ENCODE assay signal across 8 cellular contexts in the genomic region with DNA sequence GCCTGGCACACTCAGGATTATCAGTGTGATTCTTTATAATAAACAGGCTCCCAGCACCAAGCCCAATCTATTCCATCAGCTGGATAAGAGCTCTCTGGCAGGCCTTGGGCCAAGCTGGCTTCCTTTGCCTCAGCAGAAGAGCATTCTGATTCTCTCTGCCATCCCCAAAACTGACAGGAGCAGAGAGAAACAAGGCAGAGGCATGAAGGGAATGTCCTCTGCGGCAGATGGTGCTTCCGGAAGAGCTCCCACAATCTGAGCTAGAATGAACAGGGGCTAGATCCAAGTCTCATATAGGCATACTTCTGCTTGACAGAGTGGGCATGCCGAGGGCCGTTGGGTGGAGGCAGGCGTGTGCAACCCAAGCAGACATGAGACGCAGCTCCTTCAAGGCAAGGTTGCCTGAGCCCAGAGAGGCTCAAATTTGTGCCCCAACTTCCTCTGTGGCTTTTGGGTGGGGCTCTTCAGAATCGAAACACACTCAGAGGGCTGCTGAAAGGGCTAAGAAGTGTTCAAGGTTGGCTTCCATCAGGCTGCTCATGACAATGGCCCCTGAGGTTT. TPM values are rescaled to one million over a fixed set of nuclear protein-coding genes. Genes with fewer than 3 reads are reported as not detected.
DNase-seq lines count a peak whose midpoint lies in the region; ATAC-seq, FAIRE-seq and TF ChIP-seq lines count a peak whose summit lies in the region.

No MANE protein-coding gene starts in this region.

- H3K36me3 ChIP-seq in kidney (ENCODE audit: control insufficient read depth in 1 of 2, insufficient read depth in 2 of 2, low read length in 2 of 2), result peaks cover 7 to 16% of the 10 kb centered on the region in 2 donors

- peak overlapping the region; percentile 8 to 34 for H3K27ac ChIP-seq in kidney (ENCODE audit: low read depth in 2 of 2, low read length in 2 of 2)

- peaks cover 37 to 61% of the 10 kb centered on the region in 2 donors for H3K4me1 ChIP-seq in kidney (ENCODE audit: control insufficient read depth in 1 of 2, insufficient read depth in 1 of 2, low read depth in 1 of 2, low read length in 2 of 2)

- H3K4me3 Mint-ChIP-seq in CD14-positive monocyte, result peak overlapping the region; percentile 69 to 79
- H3K4me3 Mint-ChIP-seq in activated T-cell treated with anti-CD3 and anti-CD28 coated beads, Interleukin-2, amount 50 U/mL, for 24 hours, result peak overlapping the region; percentile 71

- H3K27me3 Mint-ChIP-seq in CD14-positive monocyte (ENCODE audit: low read depth in 3 of 3), result peaks cover 0 to 2% (median 0%) of the 10 kb centered on the region in 3 donors
- no peaks in the 10 kb centered on the region for H3K27me3 Mint-ChIP-seq in activated T-cell treated with anti-CD3 and anti-CD28 coated beads, Interleukin-2, amount 50 U/mL, for 24 hours

- no peak overlapping the region for H3K4me3 ChIP-seq in Jurkat, Clone E6-1 (ENCODE audit: low read length)
- H3K4me3 ChIP-seq in kidney (ENCODE audit: low read length in 2 of 2), result no peak overlapping the region

- DNase-seq in CD14-positive monocyte (ENCODE audit: low spot score) (peak; percentile 65), kidney (no peak), HTR-8/SVneo (ENCODE audit: insufficient read length, low spot score) (no peak), D721Med (ENCODE audit: insufficient read length, low spot score) (no peak), urothelium cell line (ENCODE audit: low spot score) (no peak)
- peak; percentile 37 for DNase-seq in Jurkat, Clone E6-1 (ENCODE audit: low read depth, low spot score)
- DNase-seq in activated T-cell treated with anti-CD3 and anti-CD28 coated beads, Interleukin-2, amount 50 U/mL, for 24 hours, result peak; percentile 53

- peak; percentile 48 for ATAC-seq in GM19438 (IDR thresholded peaks at IDR 0.05; ENCODE audit: low read depth, unreplicated experiment)

- TF ChIP-seq CTCF in CD14-positive monocyte (IDR thresholded peaks at IDR 0.05), result no peak
- no peak for TF ChIP-seq CTCF in kidney (IDR thresholded peaks at IDR 0.05; ENCODE audit: borderline replicate concordance, extremely low read depth, insufficient read depth)
- no peak for TF ChIP-seq CTCF in D721Med (IDR thresholded peaks at IDR 0.05; ENCODE audit: insufficient read depth, missing control alignments)

- H3K9me3 ChIP-seq in kidney (ENCODE audit: control insufficient read depth in 1 of 2, low read length in 2 of 2), result no peaks in the 10 kb centered on the region

- peak overlapping the region in 1 of 2 donors; percentile 21 for H3K9ac ChIP-seq in kidney (ENCODE audit: low read length in 2 of 2)

- peaks cover 73% of the 10 kb centered on the region for H3K4me1 Mint-ChIP-seq in CD14-positive monocyte
- H3K4me1 Mint-ChIP-seq in activated T-cell treated with anti-CD3 and anti-CD28 coated beads, Interleukin-2, amount 50 U/mL, for 24 hours (ENCODE audit: low read depth), result peaks cover 79% of the 10 kb centered on the region

- intact Hi-C loops in CD14-positive monocyte (cut with micrococcal nuclease), result loop anchor here in 1 of 2 donors (10.0 kb wide), 1 partner anchor 108 kb away; no protein-coding TSS in a partner anchor
- intact Hi-C loops in kidney (cut with DNase I), result no loop called here

- no peaks in the 10 kb centered on the region for H3K9me3 Mint-ChIP-seq in CD14-positive monocyte
- no peaks in the 10 kb centered on the region for H3K9me3 Mint-ChIP-seq in activated T-cell treated with anti-CD3 and anti-CD28 coated beads, Interleukin-2, amount 50 U/mL, for 24 hours

- peaks cover 45 to 46% of the 10 kb centered on the region in 2 donors for H3K36me3 Mint-ChIP-seq in CD14-positive monocyte
- H3K36me3 Mint-ChIP-seq in activated T-cell treated with anti-CD3 and anti-CD28 coated beads, Interleukin-2, amount 50 U/mL, for 24 hours (ENCODE audit: low read depth), result peaks cover 37% of the 10 kb centered on the region

- peak overlapping the region; percentile 91 to 98 (median 96) for H3K27ac Mint-ChIP-seq in CD14-positive monocyte
- H3K27ac Mint-ChIP-seq in activated T-cell treated with anti-CD3 and anti-CD28 coated beads, Interleukin-2, amount 50 U/mL, for 24 hours, result peak overlapping the region; percentile 78

- no peak for FAIRE-seq in kidney (lab: Jason Lieb, UNC)
- no peak for FAIRE-seq in HTR-8/SVneo (lab: Jason Lieb, UNC)
- no peak for FAIRE-seq in D721Med (lab: Jason Lieb, UNC)
- no peak for FAIRE-seq in urothelium cell line (lab: Jason Lieb, UNC)

RNA-seq across cellular contexts. Expression of gene CAPN2, which starts 4.0 kb away (rescaled TPM):
- polyA plus RNA-seq in CD14-positive monocyte, result 100 to 1,000 TPM; 127 to 182 TPM
- not detected for polyA plus RNA-seq in Jurkat, Clone E6-1 (2012; ENCODE audit: insufficient read depth, insufficient read length)
- total RNA-seq in kidney, result 276 TPM
- 175 TPM for polyA plus RNA-seq in kidney (ENCODE audit: insufficient read depth, low read depth, low replicate concordance)

RNA-seq across cellular contexts. Expression of gene CAPN8, which starts 50.9 kb away (rescaled TPM):
- polyA plus RNA-seq in CD14-positive monocyte (not detected), kidney (ENCODE audit: insufficient read depth, low read depth, low replicate concordance) (0.84 TPM)
- not detected for polyA plus RNA-seq in Jurkat, Clone E6-1 (2012; ENCODE audit: insufficient read depth, insufficient read length)
- total RNA-seq in kidney, result 56.1 TPM

Comparison
In these comparisons a context has a peak if more than half of its experiments do, and no peak if none do; other contexts are left out.
1. DNase-seq: peak in CD14-positive monocyte (single experiment), Jurkat, Clone E6-1 (single experiment) and activated T-cell treated with anti-CD3 and anti-CD28 coated beads, Interleukin-2, amount 50 U/mL, for 24 hours (single experiment); none in kidney (single experiment), HTR-8/SVneo (single experiment), D721Med (single experiment) and urothelium cell line (single experiment).